Comparison of ENCODE assay signal across 9 cellular contexts in the genomic region with DNA sequence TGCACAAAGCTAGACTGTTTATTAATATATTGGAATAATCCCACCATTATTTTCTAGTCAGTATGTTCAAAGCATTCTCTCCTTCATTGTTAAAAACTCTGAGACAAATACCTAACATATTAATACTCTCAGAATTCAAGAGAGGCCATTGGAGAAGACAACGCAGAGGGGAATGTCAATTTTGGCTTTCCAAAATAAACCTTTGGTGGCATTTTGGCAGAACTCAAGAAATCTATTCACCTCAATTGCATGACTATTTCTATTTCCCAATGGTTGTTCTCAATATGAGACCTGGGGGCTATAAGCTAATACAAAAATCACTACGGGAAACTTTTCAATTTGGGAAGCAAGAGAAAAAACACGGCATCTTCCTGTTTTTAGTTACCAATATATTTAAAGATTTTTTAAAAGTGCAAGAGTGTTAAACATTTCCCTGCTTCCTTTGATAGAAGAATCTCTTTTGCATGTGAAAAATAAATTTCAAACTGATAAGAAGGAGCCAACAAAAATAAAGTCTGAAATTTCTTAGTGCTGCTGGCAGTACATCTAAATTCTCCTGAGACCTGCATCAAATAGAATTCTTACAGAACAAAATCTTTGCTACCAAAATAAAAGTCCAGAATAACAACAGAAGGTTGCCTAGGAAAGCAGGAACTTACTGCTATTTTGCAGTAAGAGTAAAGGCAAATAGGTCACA. TPM values are rescaled to one million over a fixed set of nuclear protein-coding genes. Genes with fewer than 3 reads are reported as not detected.
DNase-seq lines count a peak whose midpoint lies in the region; ATAC-seq, FAIRE-seq and TF ChIP-seq lines count a peak whose summit lies in the region.
"Had no signal": no experiment of that assay in that cellular context is flagged by ENCODE, and none has a peak within 500 bp of the region (broad histone marks: within the 10 kb centered on the region; RNA-seq: fewer than 3 reads in every experiment).

No MANE protein-coding gene starts in this region.

- H3K4me3 ChIP-seq in endothelial cell of umbilical vein (replicated peaks in 1 of 3; ENCODE audit: insufficient read depth in 1 of 3, low read depth in 1 of 3, low read length in 3 of 3) (no peak overlapping the region), osteoblast (ENCODE audit: insufficient read depth, low read length) (peak overlapping the region; percentile 56), H7 (ENCODE audit: insufficient read depth, low read depth, low read length) (no peak overlapping the region)

- H3K4me2 ChIP-seq in endothelial cell of umbilical vein (ENCODE audit: insufficient read depth, low read length), result peak overlapping the region; percentile 17
- H3K4me2 ChIP-seq in osteoblast (ENCODE audit: insufficient read depth, low read length), result peak overlapping the region; percentile 82
- no peak overlapping the region for H3K4me2 ChIP-seq in H9 (ENCODE audit: insufficient read depth, insufficient read length, low read length)

- dilution Hi-C loops in endothelial cell of umbilical vein (cut with MboI; ENCODE audit: extremely low pct_ligation_motif_present, low sequenced_read_pairs), result no loop called here

- ATAC-seq in CD4-positive, alpha-beta T cell (ENCODE audit: poor library complexity), result peak; percentile 70
- no peak for ATAC-seq in GM18858 (IDR thresholded peaks at IDR 0.05; ENCODE audit: unreplicated experiment)
- ATAC-seq in HG02884 (IDR thresholded peaks at IDR 0.05; ENCODE audit: unreplicated experiment), result no peak
- ATAC-seq: activated T-helper 17 cell treated with anti-CD3 and anti-CD28 coated beads, Interleukin-2, amount 50 U/mL, for 72 hours had no signal

- H3K4me1 ChIP-seq in endothelial cell of umbilical vein (ENCODE audit: control insufficient read depth, extremely low read depth, insufficient read depth, low read length), result peaks cover 2% of the 10 kb centered on the region
- H3K4me1 ChIP-seq in osteoblast (ENCODE audit: insufficient read depth, low read length), result peaks cover 22% of the 10 kb centered on the region
- no peaks in the 10 kb centered on the region; the same call in 1 of the 2 replicates for H3K4me1 ChIP-seq in H9 (ENCODE audit: insufficient read depth, low read length)

- DNase-seq in CD4-positive, alpha-beta T cell, result no peak
- DNase-seq in NCI-H460 (ENCODE audit: extremely low read depth, low read depth), result peak; percentile 12
- peak; percentile 86 for DNase-seq in endothelial cell of umbilical vein (ENCODE audit: low read depth, low spot score)
- DNase-seq in osteoblast (ENCODE audit: insufficient read length, low spot score, missing footprints), result peak; percentile 86
- DNase-seq in H9, result no peak
- no peak for DNase-seq in H7

- no peak overlapping the region for H3K18ac ChIP-seq in H9 (ENCODE audit: insufficient read length, low read depth, low read length)

- no peak for TF ChIP-seq CTCF in CD4-positive, alpha-beta T cell (IDR thresholded peaks at IDR 0.05)
- no peak for TF ChIP-seq CTCF in endothelial cell of umbilical vein (IDR thresholded peaks at IDR 0.05; ENCODE audit: extremely low read depth in 1 of 2, insufficient read depth in 1 of 2, low read depth in 1 of 2, low read length in 2 of 2)
- TF ChIP-seq CTCF in osteoblast (IDR thresholded peaks at IDR 0.05; ENCODE audit: extremely low read depth, low read depth, low read length), result no peak
- no peak for TF ChIP-seq CTCF in H9 (conservative IDR thresholded peaks at IDR 0.05)

- H4K5ac ChIP-seq in H9 (ENCODE audit: insufficient read length, low read depth, low read length), result no peak overlapping the region

- FAIRE-seq in endothelial cell of umbilical vein (lab: Jason Lieb, UNC), result peak; percentile 80

- H3K79me1 ChIP-seq in H9 (ENCODE audit: insufficient read depth, low read depth, low read length, poor library complexity, severe bottlenecking), result no peaks in the 10 kb centered on the region

- H3K23me2 ChIP-seq in H9 (ENCODE audit: insufficient read length, low read depth, low read length, poor library complexity, severe bottlenecking), result no peaks in the 10 kb centered on the region

- no peak overlapping the region for H3K14ac ChIP-seq in H9 (ENCODE audit: insufficient read depth, low read length)

- peaks cover 21% of the 10 kb centered on the region for H3K4me1 Mint-ChIP-seq in CD4-positive, alpha-beta T cell (ENCODE audit: low read depth)
- peaks cover 6 to 9% of the 10 kb centered on the region in 2 experiments; a peak in 3 of 4 replicates for H3K4me1 Mint-ChIP-seq in H9
- H3K4me1 Mint-ChIP-seq: activated T-helper 17 cell treated with anti-CD3 and anti-CD28 coated beads, Interleukin-2, amount 50 U/mL, for 72 hours had no signal

- intact Hi-C loops in CD4-positive, alpha-beta T cell (cut with DNase I, micrococcal nuclease), result no loop called here
- intact Hi-C loops in endothelial cell of umbilical vein (cut with micrococcal nuclease), result no loop called here

- H2AFZ ChIP-seq in endothelial cell of umbilical vein (ENCODE audit: low read depth, low read length), result no peak overlapping the region
- H2AFZ ChIP-seq in osteoblast (ENCODE audit: low read length), result peak overlapping the region; percentile 69
- no peak overlapping the region for H2AFZ ChIP-seq in H9 (ENCODE audit: low read length)

- H4K8ac ChIP-seq in H9 (replicated peaks; ENCODE audit: insufficient read length, low read depth, low read length), result no peak overlapping the region

- no peak for TF ChIP-seq POLR2A in endothelial cell of umbilical vein (IDR thresholded peaks at IDR 0.05; ENCODE audit: low read depth, low read length)

- no peaks in the 10 kb centered on the region for H4K20me1 ChIP-seq in endothelial cell of umbilical vein (replicated peaks; ENCODE audit: control insufficient read depth, extremely low read depth, insufficient read depth, low read length)
- H4K20me1 ChIP-seq in osteoblast (ENCODE audit: insufficient read depth, low read length), result no peaks in the 10 kb centered on the region
- no peaks in the 10 kb centered on the region for H4K20me1 ChIP-seq in H9 (ENCODE audit: control insufficient read depth, insufficient read depth, insufficient read length)

- H3K9me1 ChIP-seq in endothelial cell of umbilical vein (replicated peaks; ENCODE audit: control insufficient read depth, extremely low read depth, insufficient read depth, low read length), result no peaks in the 10 kb centered on the region

- H3K79me2 ChIP-seq in endothelial cell of umbilical vein (ENCODE audit: control insufficient read depth, insufficient read depth, low read length) (no peaks in the 10 kb centered on the region), osteoblast (ENCODE audit: insufficient read depth, low read length) (no peaks in the 10 kb centered on the region), H9 (ENCODE audit: insufficient read depth, low read length) (no peaks in the 10 kb centered on the region)

- no peak overlapping the region for H2BK20ac ChIP-seq in H9 (ENCODE audit: low read depth, low read length, poor library complexity, severe bottlenecking)

- no peak overlapping the region for H2BK12ac ChIP-seq in H9 (ENCODE audit: insufficient read length, low read depth, low read length)

- H3K36me3 ChIP-seq in endothelial cell of umbilical vein (ENCODE audit: control insufficient read depth in 2 of 2, extremely low read depth in 1 of 2, insufficient read depth in 2 of 2, low read length in 2 of 2) (peaks cover 7 to 9% of the 10 kb centered on the region in 2 experiments), osteoblast (ENCODE audit: insufficient read depth, low read length) (peaks cover 15% of the 10 kb centered on the region), H7 (replicated peaks; ENCODE audit: control insufficient read depth, insufficient read depth, low read length) (no peaks in the 10 kb centered on the region; the same call in 1 of the 2 replicates)

- no CpG with 5 or more reads among the region's 3 CpGs for WGBS in H9 (ENCODE audit: extremely low coverage, insufficient read length, low lambda C conversion rate)

- H3K23ac ChIP-seq in H9 (ENCODE audit: insufficient read length, low read depth, low read length), result no peak overlapping the region

- CTCF ChIA-PET in CD4-positive, alpha-beta T cell (lab: Charles Lee), result interaction anchor here (0.5 to 2.0 kb wide), 2 partner anchors 129 to 209 kb away, joined by 3 to 5 read pairs; no protein-coding TSS in a partner anchor
- CTCF ChIA-PET in endothelial cell of umbilical vein (lab: Charles Lee), result interaction anchor here (1.6 kb wide), 2 partner anchors 12 to 125 kb away, joined by 3 read pairs; no protein-coding TSS in a partner anchor

- H3K27me3 ChIP-seq in CD4-positive, alpha-beta T cell (ENCODE audit: control insufficient read depth, insufficient read depth, low read length), result no peaks in the 10 kb centered on the region
- H3K27me3 ChIP-seq in endothelial cell of umbilical vein (ENCODE audit: control insufficient read depth in 2 of 2, insufficient read depth in 2 of 2, low read length in 2 of 2) (no peaks in the 10 kb centered on the region), osteoblast (ENCODE audit: insufficient read depth, low read length) (no peaks in the 10 kb centered on the region), H9 (ENCODE audit: insufficient read depth, low read length) (no peaks in the 10 kb centered on the region), H7 (ENCODE audit: control insufficient read depth, insufficient read depth, low read length) (no peaks in the 10 kb centered on the region)

- no peak overlapping the region for H3K9ac ChIP-seq in endothelial cell of umbilical vein (replicated peaks; ENCODE audit: extremely low read depth, insufficient read depth, low read length)
- H3K9ac ChIP-seq in H9 (ENCODE audit: extremely low read depth, insufficient read length, low read length), result no peak overlapping the region

- H3K9me3 ChIP-seq in CD4-positive, alpha-beta T cell (ENCODE audit: control insufficient read depth, low read length), result no peaks in the 10 kb centered on the region
- H3K9me3 ChIP-seq in endothelial cell of umbilical vein (replicated peaks; ENCODE audit: control insufficient read depth, insufficient read depth, low read length), result no peaks in the 10 kb centered on the region
- H3K9me3 ChIP-seq in osteoblast (ENCODE audit: low read depth, low read length), result no peaks in the 10 kb centered on the region
- no peaks in the 10 kb centered on the region for H3K9me3 ChIP-seq in H9 (ENCODE audit: control insufficient read depth, low read depth, low read length)

- no TSS peak for BruUV-seq in endothelial cell of umbilical vein (replicated peaks; lab: Mats Ljungman, UMichigan)

- H3K4me3 Mint-ChIP-seq in CD4-positive, alpha-beta T cell, result no peak overlapping the region
- no peak overlapping the region for H3K4me3 Mint-ChIP-seq in H9
- H3K4me3 Mint-ChIP-seq: activated T-helper 17 cell treated with anti-CD3 and anti-CD28 coated beads, Interleukin-2, amount 50 U/mL, for 72 hours had no signal

- H2AK5ac ChIP-seq in H9 (ENCODE audit: insufficient read length, low read length), result no peak overlapping the region

- no peaks in the 10 kb centered on the region for H3K27me3 Mint-ChIP-seq in CD4-positive, alpha-beta T cell
- H3K27me3 Mint-ChIP-seq in H9 (ENCODE audit: low read depth), result no peaks in the 10 kb centered on the region
- H3K27me3 Mint-ChIP-seq: activated T-helper 17 cell treated with anti-CD3 and anti-CD28 coated beads, Interleukin-2, amount 50 U/mL, for 72 hours had no signal

- no peak overlapping the region for H3K27ac ChIP-seq in CD4-positive, alpha-beta T cell (ENCODE audit: low read depth, low read length)
- H3K27ac ChIP-seq in endothelial cell of umbilical vein (ENCODE audit: insufficient read depth, low read depth, low read length) (no peak overlapping the region), osteoblast (ENCODE audit: low read depth, low read length) (peak overlapping the region; percentile 89), H9 (ENCODE audit: insufficient read length, low read depth, low read length) (no peak overlapping the region)

- no peak overlapping the region for H2BK120ac ChIP-seq in H9 (ENCODE audit: low read depth, low read length, poor library complexity, severe bottlenecking)

- H3K56ac ChIP-seq in H9 (ENCODE audit: insufficient read length, low read depth, low read length), result no peak overlapping the region

- POLR2A ChIA-PET in CD4-positive, alpha-beta T cell (lab: Charles Lee), result no interaction called here
- POLR2A ChIA-PET in endothelial cell of umbilical vein (lab: Charles Lee), result interaction anchor here (0.6 kb wide), 1 partner anchor 17 kb away, joined by 3 read pairs; no protein-coding TSS in a partner anchor

- peak overlapping the region; percentile 74 for H3K27ac Mint-ChIP-seq in CD4-positive, alpha-beta T cell
- H3K27ac Mint-ChIP-seq in H9, result peak overlapping the region in 1 of 3 experiments; percentile 55; a peak in 1 of 7 replicates
- H3K27ac Mint-ChIP-seq: activated T-helper 17 cell treated with anti-CD3 and anti-CD28 coated beads, Interleukin-2, amount 50 U/mL, for 72 hours had no signal

- H3T11ph ChIP-seq in H9 (ENCODE audit: low read length), result no peak overlapping the region

- H4K91ac ChIP-seq in H9 (ENCODE audit: insufficient read length, low read depth, low read length), result no peak overlapping the region

- H3K36me3 Mint-ChIP-seq in CD4-positive, alpha-beta T cell (ENCODE audit: low read depth), result peaks cover 75% of the 10 kb centered on the region
- H3K36me3 Mint-ChIP-seq in H9 (ENCODE audit: insufficient read depth in 1 of 3, low read depth in 3 of 3), result peaks cover 17 to 40% (median 38%) of the 10 kb centered on the region in 3 experiments; a peak in 6 of 7 replicates

- no peak overlapping the region for H3K4ac ChIP-seq in H9 (ENCODE audit: low read depth, low read length)

- H3K9me3 Mint-ChIP-seq in CD4-positive, alpha-beta T cell, result no peaks in the 10 kb centered on the region
- H3K9me3 Mint-ChIP-seq in H9, result no peaks in the 10 kb centered on the region
- H3K9me3 Mint-ChIP-seq: activated T-helper 17 cell treated with anti-CD3 and anti-CD28 coated beads, Interleukin-2, amount 50 U/mL, for 72 hours had no signal

- H2BK5ac ChIP-seq in H9 (ENCODE audit: insufficient read length, low read length), result no peak overlapping the region

- no peak overlapping the region for H2BK15ac ChIP-seq in H9 (ENCODE audit: low read depth, low read length)

RNA-seq across cellular contexts. Expression of a gene that starts 58.6 kb away (rescaled TPM):
- total RNA-seq in CD4-positive, alpha-beta T cell, result 10 to 100 TPM; 10.7 to 11.8 TPM
- total RNA-seq in NCI-H460 (2014; rRNA removed; shearing (Covaris generic)), result 80.4 and 86.6 TPM in 2 replicates
- 181 and 189 TPM in 2 replicates for polyA plus RNA-seq in NCI-H460 (2014; cell fraction: nucleus; rRNA removed)
- total RNA-seq in endothelial cell of umbilical vein, result 40.3 and 42.4 TPM in 2 replicates
- 46.6 and 63.3 TPM in 2 replicates for polyA plus RNA-seq in endothelial cell of umbilical vein
- polyA plus RNA-seq in endothelial cell of umbilical vein (2011; cell fraction: cytosol; rRNA removed), result 29.3 and 36.9 TPM in 2 replicates
- 80.2 and 87.8 TPM in 2 replicates for polyA plus RNA-seq in endothelial cell of umbilical vein (2011; cell fraction: nucleus; rRNA removed)
- 31.1 and 31.4 TPM in 2 replicates for polyA plus RNA-seq in endothelial cell of umbilical vein (2012)
- 22.0 and 25.6 TPM in 2 replicates for polyA minus RNA-seq in endothelial cell of umbilical vein
- 40.5 TPM for polyA minus RNA-seq in endothelial cell of umbilical vein (2011; cell fraction: cytosol; rRNA and poly(A)+ RNA removed)
- polyA minus RNA-seq in endothelial cell of umbilical vein (2011; cell fraction: nucleus; rRNA and poly(A)+ RNA removed), result 12.3 and 16.7 TPM in 2 replicates
- 15.6 and 16.5 TPM in 2 replicates for total RNA-seq in osteoblast
- total RNA-seq in H9 (2021), result 66.9 and 70.8 TPM in 2 replicates
- 85.2 and 93.8 TPM in 2 replicates for total RNA-seq in H7 (2014; rRNA removed; shearing (Covaris generic))

Comparison
In these comparisons a context has a peak if more than half of its experiments do, and no peak if none do; other contexts are left out.
1. DNase-seq: peak in NCI-H460 (single experiment), endothelial cell of umbilical vein (single experiment) and osteoblast (single experiment); none in CD4-positive, alpha-beta T cell (0 of 10), H9 (single experiment) and H7 (single experiment).